In the genomic region with DNA sequence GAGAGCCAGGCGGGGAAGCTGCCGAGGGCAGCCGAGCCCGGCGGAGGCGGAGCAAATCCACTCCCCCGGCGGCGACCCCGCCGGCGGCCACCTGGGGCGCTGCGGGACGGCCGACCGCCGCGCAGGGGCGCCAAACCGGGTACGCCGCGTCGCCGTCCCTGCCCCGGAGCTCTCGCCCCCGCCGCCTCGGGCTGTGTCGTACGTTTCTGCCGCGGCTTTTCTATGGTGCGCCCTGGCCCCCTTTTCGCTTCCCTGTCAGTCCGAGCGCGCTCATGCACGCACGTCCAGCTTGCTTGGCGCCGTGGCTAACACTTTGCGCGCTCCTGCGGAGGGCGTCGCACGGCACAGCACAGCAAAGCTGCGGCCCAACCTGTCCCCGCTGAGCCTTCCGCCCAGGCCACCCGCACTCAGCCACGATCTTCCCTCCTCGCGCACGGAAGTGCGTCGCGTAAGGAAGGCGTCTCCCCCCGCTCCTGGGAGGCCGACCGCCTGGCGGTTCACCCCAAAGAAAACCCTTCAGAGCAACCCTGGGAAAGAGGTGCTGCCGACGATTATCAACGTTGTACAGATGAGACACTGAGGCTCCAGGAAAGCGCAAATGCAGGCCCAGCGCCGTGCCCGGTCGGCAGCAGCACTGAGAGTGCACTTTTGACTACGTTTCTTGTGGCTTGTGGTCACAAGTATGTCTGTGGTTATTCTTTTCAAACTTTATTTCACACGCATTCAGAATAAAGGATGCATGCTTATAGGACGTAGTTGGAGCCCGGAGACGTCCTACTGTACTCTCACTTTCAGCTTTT, we compare ENCODE assay signal across 8 cellular contexts. TPM values are rescaled to one million over a fixed set of nuclear protein-coding genes. Genes with fewer than 3 reads are reported as not detected.
A peak's percentile ranks its signal among the peaks of the same experiment; 100 is the strongest.
DNase-seq lines count a peak whose midpoint lies in the region; ATAC-seq and TF ChIP-seq lines count a peak whose summit lies in the region.

A gene (minus strand): TSS at position 48 of the 800 bp plus-strand sequence. CDS start 1,857 bp downstream, outside the sequence.

- intact Hi-C loops in activated T-helper 1 cell treated with anti-CD3 and anti-CD28 coated beads, Interleukin-12 subunit alpha, Interleukin-12 subunit beta, Interleukin-2, Interleukin-4 antibody, amounts not matched to agents 30 ng/mL and 10 ng/mL and 1 ng/mL, durations not matched to agents 14 hours and 24 hours and 36 hours (cut with micrococcal nuclease): loop anchor here (1.0 to 5.0 kb wide), 14 partner anchors 64 to 995 kb away; a partner anchor contains a TSS

- H3K27me3 Mint-ChIP-seq in activated T-helper 1 cell treated with anti-CD3 and anti-CD28 coated beads, Interleukin-12 subunit alpha, Interleukin-12 subunit beta, Interleukin-2, Interleukin-4 antibody, amounts not matched to agents 30 ng/mL and 10 ng/mL and 1 ng/mL, durations not matched to agents 14 hours and 24 hours and 36 hours (ENCODE audit: insufficient read depth): peaks cover 3% of the 10 kb centered on the region
- no peaks in the 10 kb centered on the region for H3K27me3 Mint-ChIP-seq in natural killer cell treated with Interleukin-12 subunit alpha and Interleukin-12 subunit beta and Interleukin-15 and Interleukin-18, amount 100 ng/mL, for 72 hours

- H3K4me3 ChIP-seq in fibroblast of mammary gland (ENCODE audit: control insufficient read depth, low read depth, low read length): peak within 1 kb of the TSS; percentile 76

- peaks cover 18% of the 10 kb centered on the region for H3K36me3 Mint-ChIP-seq in activated T-helper 1 cell treated with anti-CD3 and anti-CD28 coated beads, Interleukin-12 subunit alpha, Interleukin-12 subunit beta, Interleukin-2, Interleukin-4 antibody, amounts not matched to agents 30 ng/mL and 10 ng/mL and 1 ng/mL, durations not matched to agents 14 hours and 24 hours and 36 hours (ENCODE audit: low read depth)
- H3K36me3 Mint-ChIP-seq in natural killer cell treated with Interleukin-12 subunit alpha and Interleukin-12 subunit beta and Interleukin-15 and Interleukin-18, amount 100 ng/mL, for 72 hours: peaks cover 5% of the 10 kb centered on the region

- no peak for TF ChIP-seq CTCF in fibroblast of mammary gland (conservative IDR thresholded peaks at IDR 0.05; ENCODE audit: control insufficient read depth, insufficient read depth, low read depth, low read length)

- peak within 1 kb of the TSS; percentile 100 for H3K27ac Mint-ChIP-seq in activated T-helper 1 cell treated with anti-CD3 and anti-CD28 coated beads, Interleukin-12 subunit alpha, Interleukin-12 subunit beta, Interleukin-2, Interleukin-4 antibody, amounts not matched to agents 30 ng/mL and 10 ng/mL and 1 ng/mL, durations not matched to agents 14 hours and 24 hours and 36 hours
- peak within 1 kb of the TSS; percentile 98 to 99 for H3K27ac Mint-ChIP-seq in natural killer cell treated with Interleukin-12 subunit alpha and Interleukin-12 subunit beta and Interleukin-15 and Interleukin-18, amount 100 ng/mL, for 72 hours

- peaks cover 45% of the 10 kb centered on the region for H3K4me1 Mint-ChIP-seq in activated T-helper 1 cell treated with anti-CD3 and anti-CD28 coated beads, Interleukin-12 subunit alpha, Interleukin-12 subunit beta, Interleukin-2, Interleukin-4 antibody, amounts not matched to agents 30 ng/mL and 10 ng/mL and 1 ng/mL, durations not matched to agents 14 hours and 24 hours and 36 hours (ENCODE audit: low read depth)
- H3K4me1 Mint-ChIP-seq in natural killer cell treated with Interleukin-12 subunit alpha and Interleukin-12 subunit beta and Interleukin-15 and Interleukin-18, amount 100 ng/mL, for 72 hours (ENCODE audit: low read depth in 2 of 2): peaks cover 31 to 42% of the 10 kb centered on the region in 2 donors

- H3K4me3 Mint-ChIP-seq in activated T-helper 1 cell treated with anti-CD3 and anti-CD28 coated beads, Interleukin-12 subunit alpha, Interleukin-12 subunit beta, Interleukin-2, Interleukin-4 antibody, amounts not matched to agents 30 ng/mL and 10 ng/mL and 1 ng/mL, durations not matched to agents 14 hours and 24 hours and 36 hours: peak within 1 kb of the TSS; percentile 95
- peak within 1 kb of the TSS; percentile 96 for H3K4me3 Mint-ChIP-seq in natural killer cell treated with Interleukin-12 subunit alpha and Interleukin-12 subunit beta and Interleukin-15 and Interleukin-18, amount 100 ng/mL, for 72 hours

- peak within 1 kb of the TSS; percentile 92 for H3K27ac ChIP-seq in KOPT-K1 (ENCODE audit: low read depth, low read length, poor library complexity, severe bottlenecking)

- DNase-seq in EH (ENCODE audit: low read depth) (peak; percentile 89), RPMI7951 (ENCODE audit: low read depth) (peak; percentile 87), fibroblast of mammary gland (ENCODE audit: low read depth) (peak; percentile 82)
- peak; percentile 85 for DNase-seq in activated T-helper 1 cell treated with anti-CD3 and anti-CD28 coated beads, Interleukin-12 subunit alpha, Interleukin-12 subunit beta, Interleukin-2, Interleukin-4 antibody, amounts not matched to agents 30 ng/mL and 10 ng/mL and 1 ng/mL, durations not matched to agents 14 hours and 24 hours and 36 hours (ENCODE audit: low spot score)
- peak; percentile 89 for DNase-seq in natural killer cell treated with Interleukin-12 subunit alpha and Interleukin-12 subunit beta and Interleukin-15 and Interleukin-18, amount 100 ng/mL, for 72 hours (ENCODE audit: low spot score)
- peak; percentile 93 for DNase-seq in stimulated activated naive CD8-positive, alpha-beta T cell treated with anti-CD3 and anti-CD28 coated beads, Interleukin-15, Interleukin-2, amounts not matched to agents 100 U/mL and 50 U/mL, for 24 hours

- no peaks in the 10 kb centered on the region for H3K9me3 ChIP-seq in KOPT-K1 (ENCODE audit: insufficient read depth, low read length, poor library complexity, severe bottlenecking)

- H3K9me3 Mint-ChIP-seq in activated T-helper 1 cell treated with anti-CD3 and anti-CD28 coated beads, Interleukin-12 subunit alpha, Interleukin-12 subunit beta, Interleukin-2, Interleukin-4 antibody, amounts not matched to agents 30 ng/mL and 10 ng/mL and 1 ng/mL, durations not matched to agents 14 hours and 24 hours and 36 hours: no peaks in the 10 kb centered on the region
- no peaks in the 10 kb centered on the region for H3K9me3 Mint-ChIP-seq in natural killer cell treated with Interleukin-12 subunit alpha and Interleukin-12 subunit beta and Interleukin-15 and Interleukin-18, amount 100 ng/mL, for 72 hours

- ATAC-seq in GM21825 (IDR thresholded peaks at IDR 0.05; ENCODE audit: unreplicated experiment): peak; percentile 73
- peak; percentile 87 to 92 for ATAC-seq in natural killer cell treated with Interleukin-12 subunit alpha and Interleukin-12 subunit beta and Interleukin-15 and Interleukin-18, amount 100 ng/mL, for 72 hours
- peak; percentile 81 for ATAC-seq in stimulated activated naive CD8-positive, alpha-beta T cell treated with anti-CD3 and anti-CD28 coated beads, Interleukin-15, Interleukin-2, amounts not matched to agents 100 U/mL and 50 U/mL, for 24 hours

- peaks cover 14% of the 10 kb centered on the region for H3K36me3 ChIP-seq in KOPT-K1 (ENCODE audit: insufficient read depth, low read length)

RNA-seq across cellular contexts. Expression of the gene that starts here (rescaled TPM):
- 79.9 and 80.0 TPM in 2 replicates for total RNA-seq in RPMI7951 (2014; rRNA removed; shearing (Covaris generic))
- total RNA-seq in activated T-helper 1 cell treated with anti-CD3 and anti-CD28 coated beads, Interleukin-12 subunit alpha, Interleukin-12 subunit beta, Interleukin-2, Interleukin-4 antibody, amounts not matched to agents 30 ng/mL and 10 ng/mL and 1 ng/mL, durations not matched to agents 14 hours and 24 hours and 36 hours: 118 and 127 TPM in 2 replicates
- total RNA-seq in natural killer cell treated with Interleukin-12 subunit alpha and Interleukin-12 subunit beta and Interleukin-15 and Interleukin-18, amount 100 ng/mL, for 72 hours: 100 to 1,000 TPM in 1 of 2 donors, 10 to 100 TPM in 1; 99.1 to 135 TPM

Comparison
In these comparisons a context has a peak if more than half of its experiments do, and no peak if none do; other contexts are left out.
1. Peak in every context shown above with its lines: DNase-seq, ATAC-seq, H3K4me3 ChIP-seq and H3K27ac ChIP-seq.